In the genomic region with DNA sequence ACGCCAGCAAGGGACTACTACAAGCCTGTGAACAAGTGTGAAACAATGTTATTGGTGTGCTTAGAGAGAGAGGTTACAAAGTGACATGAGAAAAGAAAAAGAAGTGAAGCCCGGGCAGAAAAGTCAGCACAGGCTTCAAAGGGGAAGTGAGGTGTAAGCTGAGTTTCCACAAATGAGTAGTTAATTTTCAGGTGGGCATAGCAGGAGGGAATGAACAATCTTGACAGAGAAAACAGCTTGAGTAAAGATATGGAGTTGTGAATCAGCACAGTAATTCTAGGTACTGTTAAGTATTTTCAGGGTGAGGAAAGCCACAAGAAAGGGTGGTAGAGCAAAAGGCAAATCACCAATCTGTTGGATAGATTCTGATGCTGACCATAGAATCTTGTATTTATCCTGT, we compare ENCODE assay signal across 15 cellular contexts. TPM values are rescaled to one million over a fixed set of nuclear protein-coding genes. Genes with fewer than 3 reads are reported as not detected.
DNase-seq lines count a peak whose midpoint lies in the region; ATAC-seq and TF ChIP-seq lines count a peak whose summit lies in the region.
"Had no signal": no experiment of that assay in that cellular context is flagged by ENCODE, and none has a peak within 500 bp of the region (broad histone marks: within the 10 kb centered on the region; RNA-seq: fewer than 3 reads in every experiment).

No MANE protein-coding gene starts in this region.

- ATAC-seq in HG02571 (IDR thresholded peaks at IDR 0.05; ENCODE audit: unreplicated experiment) (peak; percentile 40), HG03469 (IDR thresholded peaks at IDR 0.05; ENCODE audit: unreplicated experiment) (peak; percentile 57)
- ATAC-seq: PC-3 had no signal

- no peak overlapping the region for H3K4me3 ChIP-seq in Peyer's patch
- H3K4me3 ChIP-seq: BLaER1 treated with 17β-estradiol and CSF1 and Interleukin-3, amounts not matched to agents 10 nM and 100 nM; cardiac muscle cell; lung; sigmoid colon had no signal

- H3K36me3 ChIP-seq in Peyer's patch: no peaks in the 10 kb centered on the region
- H3K36me3 ChIP-seq: cardiac muscle cell, sigmoid colon had no signal

- no peak for TF ChIP-seq POLR2A in Peyer's patch (IDR thresholded peaks at IDR 0.05)

- H3K27me3 ChIP-seq in Peyer's patch: peaks cover 0 to 9% of the 10 kb centered on the region in 2 donors
- H3K27me3 ChIP-seq: cardiac muscle cell had no signal

- no peak overlapping the region for H3K27ac ChIP-seq in Peyer's patch
- H3K27ac ChIP-seq: BLaER1 treated with 17β-estradiol and CSF1 and Interleukin-3, amounts not matched to agents 10 nM and 100 nM; cardiac muscle cell; sigmoid colon had no signal

- H3K4me1 ChIP-seq in Peyer's patch: peaks cover 0 to 21% (median 1%) of the 10 kb centered on the region in 4 donors

- intact Hi-C loops in cardiac septum (cut with DNase I): no loop called here

- no peaks in the 10 kb centered on the region for H3K9me3 ChIP-seq in Peyer's patch
- H3K9me3 ChIP-seq: sigmoid colon had no signal

- no peak for TF ChIP-seq CTCF in Peyer's patch (IDR thresholded peaks at IDR 0.05)

- DNase-seq in stimulated activated CD4-positive, alpha-beta T cell treated with anti-CD3 and anti-CD28 coated beads, Interleukin-1b, Interleukin-23, amount 100 ng/mL, for 48 hours: peak; percentile 35
- no peak for DNase-seq in stimulated activated CD4-positive, alpha-beta T cell treated with anti-CD3 and anti-CD28 coated beads, Interleukin-2, amount 100 ng/mL, for 24 hours
- DNase-seq in cardiac septum (ENCODE audit: low spot score) (no peak), NCI-H748 treated with DMSO at 0.1 percent for 48 hours (lab: John Stamatoyannopoulos, UW) (no peak), Peyer's patch (no peak), ureter (ENCODE audit: low spot score) (no peak)
- DNase-seq: activated CD4-positive, alpha-beta T cell treated with anti-CD3 and anti-CD28 coated beads, Interleukin-2, amount 50 U/mL, for 1 hour; PC-3; sigmoid colon; stimulated activated naive CD4-positive, alpha-beta T cell treated with Interleukin-2 at 50 U/mL for 16 hours had no signal

RNA-seq across cellular contexts. Expression of gene KCNQ5, which starts 4.3 kb away (rescaled TPM):
- total RNA-seq in cardiac septum (not detected), Peyer's patch (1 to 10 TPM in 1 of 4 donors, under 1 TPM in 2, not detected in 1; 0.27 to 5.0 (median 0.38) TPM), ureter (1.8 TPM)
- total RNA-seq: PC-3 had no signal
